Comparison of ENCODE assay signal across 1 cellular context in genomic region chr2:20665261-20666113, GRCh38.
TF ChIP-seq lines count a peak whose summit lies in the region.

No MANE protein-coding gene starts in this region.

TF ChIP-seq in liver, 16 proteins besides CTCF, POLR2A, EP300 and RAD21 (continued from another document):
- TF ChIP-seq ZBTB33 (IDR thresholded peaks at IDR 0.05): no peak
- no peak for TF ChIP-seq HNF4A (conservative IDR thresholded peaks at IDR 0.05)
- TF ChIP-seq JUND (IDR thresholded peaks at IDR 0.05): no peak
- no peak for TF ChIP-seq EGR1 (IDR thresholded peaks at IDR 0.05; ENCODE audit: low read depth in 2 of 2)
- TF ChIP-seq TAF1 (conservative IDR thresholded peaks at IDR 0.05): no peak
- no peak for TF ChIP-seq RXRA (IDR thresholded peaks at IDR 0.05)
- TF ChIP-seq MAX (IDR thresholded peaks at IDR 0.05): no peak
